Comparison of ENCODE assay signal across 8 cellular contexts in genomic region chr4:2220016-2220620, GRCh38. TPM values are rescaled to one million over a fixed set of nuclear protein-coding genes. Genes with fewer than 3 reads are reported as not detected.
A peak's percentile ranks its signal among the peaks of the same experiment; 100 is the strongest.
DNase-seq lines count a peak whose midpoint lies in the region; ATAC-seq, FAIRE-seq and TF ChIP-seq lines count a peak whose summit lies in the region.

No MANE protein-coding gene starts in this region.

- peaks cover 17% of the 10 kb centered on the region for H3K27me3 Mint-ChIP-seq in astrocyte (ENCODE audit: low read depth, unreplicated experiment)

- H4K20me1 ChIP-seq in astrocyte (ENCODE audit: insufficient read depth, low read length): peaks cover 25% of the 10 kb centered on the region

- WGBS in sigmoid colon, 2 donors: 11 to 13% methylated on average over 10 of the region's 10 CpGs

- peak; percentile 82 for DNase-seq in AG08395 (ENCODE audit: low spot score)
- DNase-seq in NCI-H1105 treated with DMSO at 0.1 percent for 48 hours (lab: John Stamatoyannopoulos, UW): peak; percentile 58
- peak; percentile 81 for DNase-seq in T-helper 9 cell
- DNase-seq in astrocyte (ENCODE audit: low read depth): peak; percentile 33
- peak; percentile 47 for DNase-seq in hepatic stellate cell (ENCODE audit: low spot score)
- peak; percentile 77 for DNase-seq in sigmoid colon

- no peak overlapping the region for H3K27ac ChIP-seq in astrocyte (ENCODE audit: low read depth, low read length)
- H3K27ac ChIP-seq in sigmoid colon: no peak overlapping the region

- no peak for TF ChIP-seq POLR2A in sigmoid colon (IDR thresholded peaks at IDR 0.05)

- no peak for TF ChIP-seq EP300 in sigmoid colon (IDR thresholded peaks at IDR 0.05)

- no peaks in the 10 kb centered on the region for H3K79me2 ChIP-seq in astrocyte (ENCODE audit: insufficient read depth, low read length)

- intact Hi-C loops in sigmoid colon (cut with DNase I): loop anchor here (5.0 kb wide), 3 partner anchors 142 to 242 kb away; partner anchors contain the start of genes CFAP99 and ZFYVE28

- no peak overlapping the region for H3K4me3 ChIP-seq in astrocyte (ENCODE audit: insufficient read depth, low read depth, low read length)
- no peak overlapping the region for H3K4me3 ChIP-seq in sigmoid colon

- peak overlapping the region; percentile 9 for H3K27ac Mint-ChIP-seq in astrocyte (ENCODE audit: unreplicated experiment)

- H3K4me1 ChIP-seq in astrocyte (ENCODE audit: insufficient read depth, low read length) (peaks cover 4% of the 10 kb centered on the region), sigmoid colon (peaks cover 0 to 7% (median 0%) of the 10 kb centered on the region in 4 donors)

- TF ChIP-seq CTCF in astrocyte (IDR thresholded peaks at IDR 0.05; ENCODE audit: insufficient read depth, low read depth, low read length) (peak; percentile 92), sigmoid colon (IDR thresholded peaks at IDR 0.05) (peak; percentile 75 to 78 (median 76))

- H3K9me3 ChIP-seq in astrocyte (ENCODE audit: insufficient read depth, low read depth, low read length) (no peaks in the 10 kb centered on the region), sigmoid colon (no peaks in the 10 kb centered on the region)

- peaks cover 2% of the 10 kb centered on the region for H3K36me3 ChIP-seq in astrocyte (ENCODE audit: insufficient read depth, low read length)
- H3K36me3 ChIP-seq in sigmoid colon: peaks cover 0 to 7% (median 6%) of the 10 kb centered on the region in 4 donors

- H2AFZ ChIP-seq in astrocyte (ENCODE audit: low read depth, low read length): no peak overlapping the region

- peaks cover 4% of the 10 kb centered on the region for H3K36me3 Mint-ChIP-seq in astrocyte (ENCODE audit: low read depth, unreplicated experiment)

- no peak for FAIRE-seq in astrocyte (lab: Jason Lieb, UNC)

- no peak overlapping the region for H3K9ac ChIP-seq in astrocyte (ENCODE audit: low read length)

- no peaks in the 10 kb centered on the region for H3K9me3 Mint-ChIP-seq in astrocyte (ENCODE audit: unreplicated experiment)

- H3K4me1 Mint-ChIP-seq in astrocyte (ENCODE audit: low read depth, unreplicated experiment): peaks cover 12% of the 10 kb centered on the region

- peak; percentile 55 for ATAC-seq in GM18868 (IDR thresholded peaks at IDR 0.05; ENCODE audit: unreplicated experiment)
- no peak for ATAC-seq in GM18873 (IDR thresholded peaks at IDR 0.05; ENCODE audit: low FRiP score, unreplicated experiment)

- peaks cover 3% of the 10 kb centered on the region for H3K27me3 ChIP-seq in astrocyte (ENCODE audit: insufficient read depth, low read length)
- H3K27me3 ChIP-seq in sigmoid colon: no peaks in the 10 kb centered on the region

- H3K4me3 Mint-ChIP-seq in astrocyte (ENCODE audit: unreplicated experiment): peak overlapping the region; percentile 3

- H3K4me2 ChIP-seq in astrocyte (ENCODE audit: low read length): no peak overlapping the region

RNA-seq across cellular contexts. Expression of gene HAUS3, which starts 21.8 kb away (rescaled TPM):
- total RNA-seq in astrocyte (9.1 and 10.7 TPM in 2 replicates), sigmoid colon (10 to 100 TPM; 12.1 to 18.5 (median 16.4) TPM)
- 1 to 10 TPM; 3.2 to 7.7 (median 6.0) TPM for polyA plus RNA-seq in sigmoid colon

RNA-seq across cellular contexts. Expression of gene POLN, which starts 21.8 kb away (rescaled TPM):
- 3.1 and 3.6 TPM in 2 replicates for total RNA-seq in astrocyte
- total RNA-seq in sigmoid colon: 1 to 10 TPM; 1.8 to 9.4 (median 2.6) TPM
- 1 to 10 TPM in 1 of 3 donors, under 1 TPM in 1, not detected in 1; 0.60 to 1.1 TPM for polyA plus RNA-seq in sigmoid colon

RNA-seq across cellular contexts. Expression of gene MXD4, which starts 41.8 kb away (rescaled TPM):
- total RNA-seq in astrocyte (92.0 and 92.3 TPM in 2 replicates), sigmoid colon (10 to 100 TPM; 36.4 to 62.0 (median 38.7) TPM)
- 10 to 100 TPM; 25.0 to 32.8 (median 27.6) TPM for polyA plus RNA-seq in sigmoid colon
